1 cellular context compared by ENCODE assay signal in the genomic region with DNA sequence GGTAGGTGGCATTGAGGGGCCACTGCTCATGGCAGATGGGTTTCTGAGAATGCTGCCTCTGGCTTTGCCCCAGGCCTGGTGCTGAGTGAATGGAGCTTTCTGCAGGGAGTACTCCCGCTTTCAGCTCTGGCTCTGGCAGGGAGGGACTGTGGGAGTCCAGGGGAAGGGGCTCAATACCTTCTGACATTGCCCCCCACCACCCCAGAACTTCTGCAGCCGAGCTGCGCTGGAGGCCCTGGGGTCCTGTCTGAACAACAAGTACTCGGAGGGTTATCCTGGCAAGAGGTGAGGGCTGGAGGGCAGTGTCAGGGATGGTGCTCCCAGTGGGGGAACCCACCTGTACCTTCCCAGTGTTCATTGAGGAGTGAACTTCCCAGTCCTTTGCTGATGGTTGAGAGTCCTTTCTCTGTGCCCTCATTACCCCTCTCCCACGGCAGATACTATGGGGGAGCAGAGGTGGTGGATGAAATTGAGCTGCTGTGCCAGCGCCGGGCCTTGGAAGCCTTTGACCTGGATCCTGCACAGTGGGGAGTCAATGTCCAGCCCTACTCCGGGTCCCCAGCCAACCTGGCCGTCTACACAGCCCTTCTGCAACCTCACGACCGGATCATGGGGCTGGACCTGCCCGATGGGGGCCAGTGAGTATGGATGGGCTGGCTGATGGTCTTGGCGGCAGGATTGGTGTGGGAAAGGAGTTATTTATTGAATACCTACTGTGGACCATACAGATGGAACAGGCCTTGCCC.
TF ChIP-seq lines count a peak whose summit lies in the region.

No MANE protein-coding gene starts in this region.

TF ChIP-seq in IMR-90, 13 proteins besides CTCF, POLR2A, EP300 and RAD21:
- TF ChIP-seq MAFK (IDR thresholded peaks at IDR 0.05; ENCODE audit: low read depth, low read length): no peak
TF ChIP-seq in IMR-90: peak in this region for 0.
